8 cellular contexts compared by ENCODE assay signal in genomic region chr18:35042389-35043066, GRCh38. TPM values are rescaled to one million over a fixed set of nuclear protein-coding genes. Genes with fewer than 3 reads are reported as not detected.
A peak's percentile ranks its signal among the peaks of the same experiment; 100 is the strongest.
DNase-seq lines count a peak whose midpoint lies in the region; ATAC-seq and TF ChIP-seq lines count a peak whose summit lies in the region.

No MANE protein-coding gene starts in this region.

- peaks cover 0 to 88% (median 49%) of the 10 kb centered on the region in 12 donors for H3K4me1 ChIP-seq in heart left ventricle
- peaks cover 29 to 68% (median 55%) of the 10 kb centered on the region in 3 donors for H3K4me1 ChIP-seq in skeletal muscle tissue (ENCODE audit: control insufficient read depth in 3 of 3, insufficient read depth in 3 of 3, low read length in 3 of 3)

- TF ChIP-seq CTCF in heart left ventricle (IDR thresholded peaks at IDR 0.05) (no peak), VCaP (conservative IDR thresholded peaks at IDR 0.05) (no peak)

- H3K4me3 ChIP-seq in heart left ventricle, result peak overlapping the region; percentile 66 to 96 (median 92)
- H3K4me3 ChIP-seq in skeletal muscle tissue (ENCODE audit: low read length in 3 of 3), result peak overlapping the region; percentile 93 to 96 (median 93)

- peak overlapping the region; percentile 76 to 95 (median 94) for H3K9ac ChIP-seq in skeletal muscle tissue (ENCODE audit: low read depth in 1 of 3, low read length in 3 of 3)

- H3K9me3 ChIP-seq in heart left ventricle (no peaks in the 10 kb centered on the region), skeletal muscle tissue (ENCODE audit: control insufficient read depth in 3 of 3, low read length in 3 of 3) (no peaks in the 10 kb centered on the region)

- H3K36me3 ChIP-seq in heart left ventricle (no peaks in the 10 kb centered on the region), skeletal muscle tissue (ENCODE audit: control insufficient read depth in 3 of 3, insufficient read depth in 3 of 3, low read length in 3 of 3) (no peaks in the 10 kb centered on the region)

- H3K27ac ChIP-seq in heart left ventricle (peak overlapping the region; percentile 58 to 95 (median 89)), VCaP (peak overlapping the region; percentile 75), skeletal muscle tissue (ENCODE audit: low read depth, low read length) (peak overlapping the region; percentile 83)

- WGBS in heart left ventricle, 4 donors, result 2 to 3% (median 2%) methylated on average over 5 of the region's 5 CpGs

- no peak for TF ChIP-seq POLR2A in heart left ventricle (IDR thresholded peaks at IDR 0.05)

- in situ Hi-C loops in KBM-7 (cut with MboI; ENCODE audit: low pct_unique_long_range_greater_than_20kb, low sequenced_read_pairs), result no loop called here

- DNase-seq in heart left ventricle, result no peak
- DNase-seq in cardiac septum (ENCODE audit: low spot score), result no peak
- DNase-seq in glomerular endothelial cell (ENCODE audit: extremely low read depth, low read depth, low spot score), result peak; percentile 63
- no peak for DNase-seq in activated gamma-delta T cell (lab: John Stamatoyannopoulos, UW)
- DNase-seq in KBM-7, result no peak

- intact Hi-C loops in heart left ventricle (cut with DNase I) (loop anchor here in 8 of 10 donors (5.0 to 10.0 kb wide), 7 partner anchors 35 to 102 kb away; no protein-coding TSS in a partner anchor), cardiac septum (cut with DNase I) (loop anchor here (2.0 to 5.0 kb wide), 4 partner anchors 35 to 94 kb away; no protein-coding TSS in a partner anchor)

- ATAC-seq in heart left ventricle (peak in 2 of 4 donors; percentile 2 to 7), GM19328 (IDR thresholded peaks at IDR 0.05; ENCODE audit: unreplicated experiment) (no peak)

- H3K27me3 ChIP-seq in heart left ventricle (no peaks in the 10 kb centered on the region), skeletal muscle tissue (ENCODE audit: control insufficient read depth in 3 of 3, insufficient read depth in 3 of 3, low read length in 3 of 3) (no peaks in the 10 kb centered on the region)

RNA-seq across cellular contexts. Expression of gene MAPRE2, which starts 1.3 kb away (rescaled TPM):
- total RNA-seq in heart left ventricle, result 100 to 1,000 TPM in 8 of 9 donors, 10 to 100 TPM in 1; 80.2 to 190 (median 137) TPM
- polyA plus RNA-seq in heart left ventricle, result 100 to 1,000 TPM in 1 of 2 donors, 10 to 100 TPM in 1; 36.4 to 138 TPM
- total RNA-seq in cardiac septum, result 164 TPM
- total RNA-seq in glomerular endothelial cell, result 52.4 and 60.0 TPM in 2 replicates
- total RNA-seq in skeletal muscle tissue, result 9.4 TPM
